17 cellular contexts compared by ENCODE assay signal in the genomic region with DNA sequence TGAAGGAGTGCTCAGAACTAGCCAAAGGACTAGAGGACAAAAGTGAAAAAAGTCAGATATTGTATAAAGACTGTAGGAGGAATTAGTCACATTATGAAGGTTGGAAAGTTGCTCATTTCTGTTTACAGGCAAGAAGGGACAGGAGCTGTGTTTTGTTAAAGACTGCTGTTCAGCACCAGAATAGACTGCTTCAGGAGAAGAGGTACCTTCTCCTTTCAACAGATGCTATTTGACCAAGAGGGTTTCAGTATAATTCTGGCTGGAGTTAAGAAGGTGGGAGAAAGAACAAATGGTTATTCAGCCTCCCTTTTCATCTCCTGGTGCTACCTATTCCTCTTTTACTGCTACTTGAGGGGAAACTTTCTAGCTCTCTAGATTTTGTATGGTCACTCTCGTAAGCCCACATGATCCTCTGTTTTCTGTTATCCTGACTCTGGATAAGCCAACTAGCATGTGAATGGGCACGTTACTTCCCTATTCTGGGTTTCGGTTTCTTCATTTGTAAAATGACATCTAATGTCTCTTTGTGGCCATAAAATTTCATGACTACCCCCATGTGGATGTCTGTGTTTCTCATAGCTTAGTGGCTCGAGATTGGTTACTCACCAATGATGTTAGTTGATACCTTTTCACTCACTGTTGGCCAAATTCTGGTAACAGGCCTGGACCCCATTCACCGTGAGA.
DNase-seq lines count a peak whose midpoint lies in the region; ATAC-seq, FAIRE-seq and TF ChIP-seq lines count a peak whose summit lies in the region.
"Had no signal": no experiment of that assay in that cellular context is flagged by ENCODE, and none has a peak within 500 bp of the region (broad histone marks: within the 10 kb centered on the region; RNA-seq: fewer than 3 reads in every experiment).

No MANE protein-coding gene starts in this region.

- H3K9me3 ChIP-seq in OCI-LY7 (ENCODE audit: low read length) (no peaks in the 10 kb centered on the region), WERI-Rb-1 (ENCODE audit: severe bottlenecking) (no peaks in the 10 kb centered on the region)
- H3K9me3 ChIP-seq: Caco-2 had no signal

- BruUV-seq in OCI-LY7 (replicated peaks; lab: Mats Ljungman, UMichigan): no TSS peak

- H4K20me1 ChIP-seq in OCI-LY7 (ENCODE audit: insufficient read depth, low read length): no peaks in the 10 kb centered on the region

- H3K27ac ChIP-seq in OCI-LY7 (ENCODE audit: low read depth, low read length, poor library complexity, severe bottlenecking) (peak overlapping the region; percentile 55), substantia nigra (ENCODE audit: low read depth, low read length, poor library complexity, severe bottlenecking) (no peak overlapping the region), WERI-Rb-1 (no peak overlapping the region)
- H3K27ac ChIP-seq: KMS-11 had no signal

- peaks cover 33% of the 10 kb centered on the region for H3K27me3 ChIP-seq in WERI-Rb-1 (ENCODE audit: insufficient read depth, low read depth, severe bottlenecking)

- DNase-seq in GM18507 (ENCODE audit: extremely low spot score, insufficient read length, low read depth) (no peak), GM19239 (ENCODE audit: insufficient read length, low spot score) (no peak), NAMALWA (ENCODE audit: low spot score) (peak; percentile 5), OCI-LY7 (ENCODE audit: low spot score) (peak; percentile 39), SHP77 (lab: John Stamatoyannopoulos, UW) (no peak), substantia nigra (lab: John Stamatoyannopoulos, UW) (no peak), WERI-Rb-1 (no peak)
- no peak for DNase-seq in activated CD8-positive, alpha-beta T cell treated with anti-CD3 and anti-CD28 coated beads, Interleukin-2, amount 10 ng/mL, durations not matched to agents 7 days and 5 days
- DNase-seq: AML-193; Caco-2; CD4-positive, CD25-positive, alpha-beta regulatory T cell; DMS153; EL; NCI-H187; NCI-H345 had no signal

- TF ChIP-seq CTCF in OCI-LY7 (conservative IDR thresholded peaks at IDR 0.05; ENCODE audit: low read length) (no peak), WERI-Rb-1 (IDR thresholded peaks at IDR 0.05; ENCODE audit: low read depth, low read length) (no peak)

- CTCF ChIA-PET in OCI-LY7 (lab: Charles Lee; ENCODE audit: unreplicated experiment): no interaction called here
- CTCF ChIA-PET in activated CD8-positive, alpha-beta T cell treated with anti-CD3 and anti-CD28 coated beads, Interleukin-2, amount 10 ng/mL, durations not matched to agents 7 days and 5 days (lab: Charles Lee): interaction anchor here (1.0 kb wide), 1 partner anchor 11 kb away, joined by 3 read pairs; no protein-coding TSS in a partner anchor

- no peaks in the 10 kb centered on the region for H3K4me1 Mint-ChIP-seq in activated CD8-positive, alpha-beta T cell treated with anti-CD3 and anti-CD28 coated beads, Interleukin-2, amount 10 ng/mL, durations not matched to agents 7 days and 5 days (ENCODE audit: low read depth)
- H3K4me1 Mint-ChIP-seq: CD4-positive, CD25-positive, alpha-beta regulatory T cell had no signal

- peak overlapping the region; percentile 53; the same call in 1 of the 2 replicates for H2AFZ ChIP-seq in OCI-LY7 (ENCODE audit: low read length)

- H3K36me3 Mint-ChIP-seq in activated CD8-positive, alpha-beta T cell treated with anti-CD3 and anti-CD28 coated beads, Interleukin-2, amount 10 ng/mL, durations not matched to agents 7 days and 5 days (ENCODE audit: low read depth): no peaks in the 10 kb centered on the region
- H3K36me3 Mint-ChIP-seq: CD4-positive, CD25-positive, alpha-beta regulatory T cell had no signal

- no peaks in the 10 kb centered on the region for H3K36me3 ChIP-seq in OCI-LY7 (ENCODE audit: insufficient read depth, low read length)
- no peaks in the 10 kb centered on the region for H3K36me3 ChIP-seq in WERI-Rb-1

- H3K27ac Mint-ChIP-seq in activated CD8-positive, alpha-beta T cell treated with anti-CD3 and anti-CD28 coated beads, Interleukin-2, amount 10 ng/mL, durations not matched to agents 7 days and 5 days: no peak overlapping the region
- H3K27ac Mint-ChIP-seq: CD4-positive, CD25-positive, alpha-beta regulatory T cell had no signal

- intact Hi-C loops in OCI-LY7 (cut with micrococcal nuclease; ENCODE audit: unreplicated experiment): no loop called here

- ATAC-seq in activated CD8-positive, alpha-beta T cell treated with anti-CD3 and anti-CD28 coated beads, Interleukin-2, amount 10 ng/mL, durations not matched to agents 7 days and 5 days: no peak
- ATAC-seq: HepG2 had no signal

- H3K4me2 ChIP-seq in OCI-LY7 (ENCODE audit: low read length): peak overlapping the region; percentile 52
- H3K4me2 ChIP-seq: KMS-11 had no signal

- H3K4me1 ChIP-seq in OCI-LY7 (ENCODE audit: insufficient read depth, low read length, poor library complexity, severe bottlenecking): peaks cover 49% of the 10 kb centered on the region
- H3K4me1 ChIP-seq: Caco-2 had no signal

- H3K27me3 Mint-ChIP-seq in activated CD8-positive, alpha-beta T cell treated with anti-CD3 and anti-CD28 coated beads, Interleukin-2, amount 10 ng/mL, durations not matched to agents 7 days and 5 days (ENCODE audit: low read depth): no peaks in the 10 kb centered on the region

- no peaks in the 10 kb centered on the region for H3K79me2 ChIP-seq in OCI-LY7 (ENCODE audit: insufficient read depth, low read depth, low read length)

- FAIRE-seq in GM18507 (lab: Jason Lieb, UNC) (peak; percentile 18), GM19239 (lab: Jason Lieb, UNC) (peak; percentile 68)
- FAIRE-seq: HepG2 had no signal

- no peaks in the 10 kb centered on the region for H3K9me2 ChIP-seq in OCI-LY7 (ENCODE audit: insufficient read depth, low read length)

- no peaks in the 10 kb centered on the region for H3K9me3 Mint-ChIP-seq in activated CD8-positive, alpha-beta T cell treated with anti-CD3 and anti-CD28 coated beads, Interleukin-2, amount 10 ng/mL, durations not matched to agents 7 days and 5 days (ENCODE audit: insufficient read depth)
- H3K9me3 Mint-ChIP-seq: CD4-positive, CD25-positive, alpha-beta regulatory T cell had no signal

- POLR2A ChIA-PET in OCI-LY7 (lab: Charles Lee): interaction anchor here (0.6 to 1.1 kb wide), 3 partner anchors 10 to 576 kb away, joined by 3 to 6 read pairs (median 3); no protein-coding TSS in a partner anchor
- POLR2A ChIA-PET in activated CD8-positive, alpha-beta T cell treated with anti-CD3 and anti-CD28 coated beads, Interleukin-2, amount 10 ng/mL, durations not matched to agents 7 days and 5 days (lab: Charles Lee): no interaction called here

- H3K4me3 Mint-ChIP-seq in activated CD8-positive, alpha-beta T cell treated with anti-CD3 and anti-CD28 coated beads, Interleukin-2, amount 10 ng/mL, durations not matched to agents 7 days and 5 days: no peak overlapping the region
- H3K4me3 Mint-ChIP-seq: CD4-positive, CD25-positive, alpha-beta regulatory T cell had no signal

- H3K4me3 ChIP-seq in OCI-LY7 (ENCODE audit: low read depth, low read length, poor library complexity, severe bottlenecking): no peak overlapping the region
- H3K4me3 ChIP-seq in WERI-Rb-1 (ENCODE audit: low read depth, low read length): no peak overlapping the region

Comparison
In these comparisons a context has a peak if more than half of its experiments do, and no peak if none do; other contexts are left out.
1. DNase-seq: peak in NAMALWA (single experiment) and OCI-LY7 (single experiment); none in GM18507 (single experiment), GM19239 (single experiment), SHP77 (0 of 2), activated CD8-positive, alpha-beta T cell treated with anti-CD3 and anti-CD28 coated beads, Interleukin-2, amount 10 ng/mL, durations not matched to agents 7 days and 5 days (single experiment), substantia nigra (0 of 49) and WERI-Rb-1 (single experiment).